In the genomic region with DNA sequence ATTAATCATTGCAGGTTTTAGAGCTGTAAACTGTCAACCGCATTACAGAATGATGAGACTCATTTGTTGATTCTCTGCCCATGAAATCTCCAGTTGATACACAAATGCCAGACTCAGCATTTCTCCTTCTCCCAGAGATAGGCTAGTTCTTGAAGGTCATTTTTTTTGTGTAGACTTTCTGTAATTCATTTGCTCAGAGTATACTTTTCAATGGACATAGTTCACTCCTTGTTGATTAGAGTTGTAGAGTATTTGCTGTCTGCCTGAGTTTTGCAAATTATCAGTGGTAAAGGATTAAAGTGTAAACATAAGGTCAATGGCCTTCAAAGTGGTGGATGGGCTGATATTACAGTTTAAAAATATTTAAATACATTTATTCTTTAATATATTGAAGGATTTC, we compare ENCODE assay signal across 1 cellular context.
TF ChIP-seq lines count a peak whose summit lies in the region.

No MANE protein-coding gene starts in this region.

TF ChIP-seq in HepG2, 621 proteins besides CTCF, POLR2A, EP300 and RAD21 (continued from another document and continues in another):
- TF ChIP-seq RBFOX2 (IDR thresholded peaks at IDR 0.05; ENCODE audit: low read depth, low read length): no peak
- no peak for TF ChIP-seq SMYD3 (CRISPR knock-in tag; IDR thresholded peaks at IDR 0.05)
- TF ChIP-seq YEATS2 (CRISPR knock-in tag; IDR thresholded peaks at IDR 0.05; ENCODE audit: borderline replicate concordance): no peak
- TF ChIP-seq ISX (CRISPR knock-in tag; conservative IDR thresholded peaks at IDR 0.05): no peak
- TF ChIP-seq ZC3H13 (CRISPR knock-in tag; IDR thresholded peaks at IDR 0.05): no peak
- no peak for TF ChIP-seq NFE2L2 (IDR thresholded peaks at IDR 0.05; ENCODE audit: low read length)
- TF ChIP-seq NR1H2 (CRISPR knock-in tag; IDR thresholded peaks at IDR 0.05; ENCODE audit: borderline replicate concordance, low read depth): no peak
- TF ChIP-seq ZNF235 (CRISPR knock-in tag; IDR thresholded peaks at IDR 0.05; ENCODE audit: borderline replicate concordance): no peak
- no peak for TF ChIP-seq MEIS2 (CRISPR knock-in tag; IDR thresholded peaks at IDR 0.05)
- TF ChIP-seq ZNF777 (CRISPR knock-in tag; IDR thresholded peaks at IDR 0.05): no peak
- no peak for TF ChIP-seq PHF5A (CRISPR knock-in tag; IDR thresholded peaks at IDR 0.05; ENCODE audit: low read depth, unreplicated experiment)
- TF ChIP-seq FIP1L1 (IDR thresholded peaks at IDR 0.05; ENCODE audit: borderline replicate concordance, insufficient read depth, low read depth, low read length): no peak
- TF ChIP-seq, protein P1, sequence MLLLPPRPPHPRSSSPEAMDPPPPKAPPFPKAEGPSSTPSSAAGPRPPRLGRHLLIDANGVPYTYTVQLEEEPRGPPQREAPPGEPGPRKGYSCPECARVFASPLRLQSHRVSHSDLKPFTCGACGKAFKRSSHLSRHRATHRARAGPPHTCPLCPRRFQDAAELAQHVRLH (CRISPR knock-in tag; IDR thresholded peaks at IDR 0.05; ENCODE audit: borderline replicate concordance, low read depth): no peak
- no peak for TF ChIP-seq CBX5 (CRISPR knock-in tag; IDR thresholded peaks at IDR 0.05; ENCODE audit: borderline replicate concordance)
- no peak for TF ChIP-seq TRIM22 (IDR thresholded peaks at IDR 0.05)
- TF ChIP-seq, protein P2, sequence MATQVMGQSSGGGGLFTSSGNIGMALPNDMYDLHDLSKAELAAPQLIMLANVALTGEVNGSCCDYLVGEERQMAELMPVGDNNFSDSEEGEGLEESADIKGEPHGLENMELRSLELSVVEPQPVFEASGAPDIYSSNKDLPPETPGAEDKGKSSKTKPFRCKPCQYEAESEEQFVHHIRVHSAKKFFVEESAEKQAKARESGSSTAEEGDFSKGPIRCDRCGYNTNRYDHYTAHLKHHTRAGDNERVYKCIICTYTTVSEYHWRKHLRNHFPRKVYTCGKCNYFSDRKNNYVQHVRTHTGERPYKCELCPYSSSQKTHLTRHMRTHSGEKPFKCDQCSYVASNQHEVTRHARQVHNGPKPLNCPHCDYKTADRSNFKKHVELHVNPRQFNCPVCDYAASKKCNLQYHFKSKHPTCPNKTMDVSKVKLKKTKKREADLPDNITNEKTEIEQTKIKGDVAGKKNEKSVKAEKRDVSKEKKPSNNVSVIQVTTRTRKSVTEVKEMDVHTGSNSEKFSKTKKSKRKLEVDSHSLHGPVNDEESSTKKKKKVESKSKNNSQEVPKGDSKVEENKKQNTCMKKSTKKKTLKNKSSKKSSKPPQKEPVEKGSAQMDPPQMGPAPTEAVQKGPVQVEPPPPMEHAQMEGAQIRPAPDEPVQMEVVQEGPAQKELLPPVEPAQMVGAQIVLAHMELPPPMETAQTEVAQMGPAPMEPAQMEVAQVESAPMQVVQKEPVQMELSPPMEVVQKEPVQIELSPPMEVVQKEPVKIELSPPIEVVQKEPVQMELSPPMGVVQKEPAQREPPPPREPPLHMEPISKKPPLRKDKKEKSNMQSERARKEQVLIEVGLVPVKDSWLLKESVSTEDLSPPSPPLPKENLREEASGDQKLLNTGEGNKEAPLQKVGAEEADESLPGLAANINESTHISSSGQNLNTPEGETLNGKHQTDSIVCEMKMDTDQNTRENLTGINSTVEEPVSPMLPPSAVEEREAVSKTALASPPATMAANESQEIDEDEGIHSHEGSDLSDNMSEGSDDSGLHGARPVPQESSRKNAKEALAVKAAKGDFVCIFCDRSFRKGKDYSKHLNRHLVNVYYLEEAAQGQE (IDR thresholded peaks at IDR 0.05; ENCODE audit: borderline replicate concordance in 1 of 2, low read depth in 1 of 2, low read length in 2 of 2): peak in 1 of 2 experiments; percentile 46; a peak in 1 of 4 replicates
- no peak for TF ChIP-seq CC2D1A (CRISPR knock-in tag; IDR thresholded peaks at IDR 0.05)
- TF ChIP-seq ZNF512B (CRISPR knock-in tag; IDR thresholded peaks at IDR 0.05; ENCODE audit: borderline replicate concordance): no peak
- no peak for TF ChIP-seq SMARCC2 (IDR thresholded peaks at IDR 0.05)
- TF ChIP-seq ZNF598 (CRISPR knock-in tag; IDR thresholded peaks at IDR 0.05; ENCODE audit: borderline replicate concordance): no peak
- TF ChIP-seq ZNF629 (CRISPR knock-in tag; conservative IDR thresholded peaks at IDR 0.05): no peak
- TF ChIP-seq, protein P3, sequence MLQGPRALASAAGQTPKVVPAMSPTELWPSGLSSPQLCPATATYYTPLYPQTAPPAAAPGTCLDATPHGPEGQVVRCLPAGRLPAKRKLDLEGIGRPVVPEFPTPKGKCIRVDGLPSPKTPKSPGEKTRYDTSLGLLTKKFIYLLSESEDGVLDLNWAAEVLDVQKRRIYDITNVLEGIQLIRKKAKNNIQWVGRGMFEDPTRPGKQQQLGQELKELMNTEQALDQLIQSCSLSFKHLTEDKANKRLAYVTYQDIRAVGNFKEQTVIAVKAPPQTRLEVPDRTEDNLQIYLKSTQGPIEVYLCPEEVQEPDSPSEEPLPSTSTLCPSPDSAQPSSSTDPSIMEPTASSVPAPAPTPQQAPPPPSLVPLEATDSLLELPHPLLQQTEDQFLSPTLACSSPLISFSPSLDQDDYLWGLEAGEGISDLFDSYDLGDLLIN (CRISPR knock-in tag; IDR thresholded peaks at IDR 0.05; ENCODE audit: borderline replicate concordance): no peak
- no peak for TF ChIP-seq TAF1 (CRISPR knock-in tag; IDR thresholded peaks at IDR 0.05)
- peak; percentile 55; the same call in 1 of the 2 replicates for TF ChIP-seq HOMEZ (CRISPR knock-in tag; IDR thresholded peaks at IDR 0.05; ENCODE audit: low read depth)
- TF ChIP-seq FLYWCH1 (CRISPR knock-in tag; IDR thresholded peaks at IDR 0.05): no peak
- TF ChIP-seq MAFK (conservative IDR thresholded peaks at IDR 0.05 in 1 of 2, IDR thresholded peaks at IDR 0.05 in 1 of 2; ENCODE audit: low read length in 2 of 2): peak; percentile 99 to 100
- TF ChIP-seq ZNF83 (CRISPR knock-in tag; IDR thresholded peaks at IDR 0.05; ENCODE audit: borderline replicate concordance): no peak
- TF ChIP-seq, protein P4, sequence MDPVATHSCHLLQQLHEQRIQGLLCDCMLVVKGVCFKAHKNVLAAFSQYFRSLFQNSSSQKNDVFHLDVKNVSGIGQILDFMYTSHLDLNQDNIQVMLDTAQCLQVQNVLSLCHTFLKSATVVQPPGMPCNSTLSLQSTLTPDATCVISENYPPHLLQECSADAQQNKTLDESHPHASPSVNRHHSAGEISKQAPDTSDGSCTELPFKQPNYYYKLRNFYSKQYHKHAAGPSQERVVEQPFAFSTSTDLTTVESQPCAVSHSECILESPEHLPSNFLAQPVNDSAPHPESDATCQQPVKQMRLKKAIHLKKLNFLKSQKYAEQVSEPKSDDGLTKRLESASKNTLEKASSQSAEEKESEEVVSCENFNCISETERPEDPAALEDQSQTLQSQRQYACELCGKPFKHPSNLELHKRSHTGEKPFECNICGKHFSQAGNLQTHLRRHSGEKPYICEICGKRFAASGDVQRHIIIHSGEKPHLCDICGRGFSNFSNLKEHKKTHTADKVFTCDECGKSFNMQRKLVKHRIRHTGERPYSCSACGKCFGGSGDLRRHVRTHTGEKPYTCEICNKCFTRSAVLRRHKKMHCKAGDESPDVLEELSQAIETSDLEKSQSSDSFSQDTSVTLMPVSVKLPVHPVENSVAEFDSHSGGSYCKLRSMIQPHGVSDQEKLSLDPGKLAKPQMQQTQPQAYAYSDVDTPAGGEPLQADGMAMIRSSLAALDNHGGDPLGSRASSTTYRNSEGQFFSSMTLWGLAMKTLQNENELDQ (CRISPR knock-in tag; IDR thresholded peaks at IDR 0.05; ENCODE audit: borderline replicate concordance): no peak
- TF ChIP-seq ZNF3 (CRISPR knock-in tag; IDR thresholded peaks at IDR 0.05): no peak
- TF ChIP-seq, protein P5, sequence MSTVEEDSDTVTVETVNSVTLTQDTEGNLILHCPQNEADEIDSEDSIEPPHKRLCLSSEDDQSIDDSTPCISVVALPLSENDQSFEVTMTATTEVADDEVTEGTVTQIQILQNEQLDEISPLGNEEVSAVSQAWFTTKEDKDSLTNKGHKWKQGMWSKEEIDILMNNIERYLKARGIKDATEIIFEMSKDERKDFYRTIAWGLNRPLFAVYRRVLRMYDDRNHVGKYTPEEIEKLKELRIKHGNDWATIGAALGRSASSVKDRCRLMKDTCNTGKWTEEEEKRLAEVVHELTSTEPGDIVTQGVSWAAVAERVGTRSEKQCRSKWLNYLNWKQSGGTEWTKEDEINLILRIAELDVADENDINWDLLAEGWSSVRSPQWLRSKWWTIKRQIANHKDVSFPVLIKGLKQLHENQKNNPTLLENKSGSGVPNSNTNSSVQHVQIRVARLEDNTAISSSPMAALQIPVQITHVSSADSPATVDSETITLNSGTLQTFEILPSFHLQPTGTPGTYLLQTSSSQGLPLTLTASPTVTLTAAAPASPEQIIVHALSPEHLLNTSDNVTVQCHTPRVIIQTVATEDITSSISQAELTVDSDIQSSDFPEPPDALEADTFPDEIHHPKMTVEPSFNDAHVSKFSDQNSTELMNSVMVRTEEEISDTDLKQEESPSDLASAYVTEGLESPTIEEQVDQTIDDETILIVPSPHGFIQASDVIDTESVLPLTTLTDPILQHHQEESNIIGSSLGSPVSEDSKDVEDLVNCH (CRISPR knock-in tag; IDR thresholded peaks at IDR 0.05): no peak
- peak; percentile 70; the same call in 1 of the 2 replicates for TF ChIP-seq TBX3 (IDR thresholded peaks at IDR 0.05; ENCODE audit: borderline replicate concordance)
- no peak for TF ChIP-seq TEAD2 (CRISPR knock-in tag; IDR thresholded peaks at IDR 0.05)
- no peak for TF ChIP-seq MTA1 (CRISPR knock-in tag; IDR thresholded peaks at IDR 0.05; ENCODE audit: borderline replicate concordance)
- no peak for TF ChIP-seq SIN3A (IDR thresholded peaks at IDR 0.05; ENCODE audit: borderline replicate concordance, low read depth, low read length)
- no peak for TF ChIP-seq ZNF333 (CRISPR knock-in tag; IDR thresholded peaks at IDR 0.05; ENCODE audit: borderline replicate concordance)
- TF ChIP-seq LCORL (IDR thresholded peaks at IDR 0.05): no peak
- TF ChIP-seq LCORL (CRISPR knock-in tag; IDR thresholded peaks at IDR 0.05): no peak
- no peak for TF ChIP-seq CENPX (CRISPR knock-in tag; IDR thresholded peaks at IDR 0.05)
- no peak for TF ChIP-seq PHB2 (IDR thresholded peaks at IDR 0.05; ENCODE audit: partially characterized antibody)
- TF ChIP-seq ZBTB26 (CRISPR knock-in tag; IDR thresholded peaks at IDR 0.05; ENCODE audit: borderline replicate concordance): no peak
- no peak for TF ChIP-seq BRD4 (CRISPR knock-in tag; IDR thresholded peaks at IDR 0.05)
- no peak for TF ChIP-seq ZNF18 (CRISPR knock-in tag; IDR thresholded peaks at IDR 0.05; ENCODE audit: insufficient replicate concordance)
- no peak for TF ChIP-seq RNF2 (conservative IDR thresholded peaks at IDR 0.05; ENCODE audit: low read depth)
- TF ChIP-seq ZNF10 (CRISPR knock-in tag; IDR thresholded peaks at IDR 0.05; ENCODE audit: borderline replicate concordance, low read depth): no peak
- no peak for TF ChIP-seq ZNF530 (CRISPR knock-in tag; IDR thresholded peaks at IDR 0.05; ENCODE audit: low read depth)
